ENCODE assay signal across 8 cellular contexts in genomic region chr4:2934077-2934812, GRCh38. TPM values are rescaled to one million over a fixed set of nuclear protein-coding genes. Genes with fewer than 3 reads are reported as not detected.
DNase-seq lines count a peak whose midpoint lies in the region; ATAC-seq, FAIRE-seq and TF ChIP-seq lines count a peak whose summit lies in the region.

No MANE protein-coding gene starts in this region.

- peaks cover 57% of the 10 kb centered on the region for H3K36me3 Mint-ChIP-seq in CD4-positive, alpha-beta T cell (ENCODE audit: low read depth)
- H3K36me3 Mint-ChIP-seq in activated CD4-positive, alpha-beta memory T cell treated with anti-CD3 and anti-CD28 coated beads, Interleukin-2, amount 10 ng/mL, durations not matched to agents 7 days and 5 days (ENCODE audit: low read depth), result peaks cover 63% of the 10 kb centered on the region
- peaks cover 8% of the 10 kb centered on the region for H3K36me3 Mint-ChIP-seq in natural killer cell treated with Interleukin-12 subunit alpha and Interleukin-12 subunit beta and Interleukin-15 and Interleukin-18, amount 100 ng/mL, for 72 hours

- intact Hi-C loops in CD4-positive, alpha-beta T cell (cut with DNase I, micrococcal nuclease), result loop anchor here (1.0 to 10.0 kb wide), 6 partner anchors 29 to 669 kb away; partner anchors contain the start of genes ADD1 (in 1 of the 2), FAM193A (in 1 of the 2), GRK4 (in 1 of the 2) and MXD4 (in 1 of the 2)
- intact Hi-C loops in esophagus muscularis mucosa (cut with DNase I), result loop anchor here (2.0 to 10.0 kb wide), 2 partner anchors 91 to 169 kb away; partner anchors contain the start of gene ADD1

- H3K9me3 ChIP-seq in CD4-positive, alpha-beta T cell (ENCODE audit: control insufficient read depth, low read length), result no peaks in the 10 kb centered on the region
- no peaks in the 10 kb centered on the region for H3K9me3 ChIP-seq in esophagus muscularis mucosa

- peak overlapping the region; percentile 77 for H3K27ac ChIP-seq in CD4-positive, alpha-beta T cell (ENCODE audit: low read depth, low read length)
- H3K27ac ChIP-seq in esophagus muscularis mucosa (replicated peaks in 1 of 4), result peak overlapping the region; percentile 80 to 96 (median 94)

- no CpG with 5 or more reads among the region's 93 CpGs for WGBS in esophagus muscularis mucosa

- H3K4me3 ChIP-seq in esophagus muscularis mucosa, result peak overlapping the region; percentile 82 to 97 (median 90)

- peak in 7 of 10 experiments; percentile 27 to 55 (median 44) for DNase-seq in CD4-positive, alpha-beta T cell
- DNase-seq in Kasumi-1 (lab: John Stamatoyannopoulos, UW), result peak; percentile 21 to 23
- DNase-seq in activated CD4-positive, alpha-beta memory T cell treated with anti-CD3 and anti-CD28 coated beads, Interleukin-2, amount 10 ng/mL, durations not matched to agents 7 days and 5 days, result peak; percentile 51
- DNase-seq in esophagus muscularis mucosa (ENCODE audit: extremely low spot score), result peak; percentile 94
- DNase-seq in natural killer cell treated with Interleukin-12 subunit alpha and Interleukin-12 subunit beta and Interleukin-15 and Interleukin-18, amount 100 ng/mL, for 72 hours (ENCODE audit: low spot score), result peak; percentile 89
- peak; percentile 26 for DNase-seq in urothelium cell line (ENCODE audit: low spot score)
- DNase-seq in NCI-H748 (lab: John Stamatoyannopoulos, UW; ENCODE audit: unreplicated experiment), result no peak
- no peak for DNase-seq in G401 (ENCODE audit: low spot score)

- peaks cover 22 to 54% (median 46%) of the 10 kb centered on the region in 4 donors for H3K36me3 ChIP-seq in esophagus muscularis mucosa

- H3K4me1 Mint-ChIP-seq in CD4-positive, alpha-beta T cell (ENCODE audit: low read depth), result peaks cover 45% of the 10 kb centered on the region
- H3K4me1 Mint-ChIP-seq in activated CD4-positive, alpha-beta memory T cell treated with anti-CD3 and anti-CD28 coated beads, Interleukin-2, amount 10 ng/mL, durations not matched to agents 7 days and 5 days, result peaks cover 57% of the 10 kb centered on the region
- peaks cover 39 to 46% of the 10 kb centered on the region in 2 donors for H3K4me1 Mint-ChIP-seq in natural killer cell treated with Interleukin-12 subunit alpha and Interleukin-12 subunit beta and Interleukin-15 and Interleukin-18, amount 100 ng/mL, for 72 hours (ENCODE audit: low read depth in 2 of 2)

- no peak for TF ChIP-seq CTCF in CD4-positive, alpha-beta T cell (IDR thresholded peaks at IDR 0.05)
- TF ChIP-seq CTCF in esophagus muscularis mucosa (IDR thresholded peaks at IDR 0.05), result no peak

- FAIRE-seq in urothelium cell line (lab: Jason Lieb, UNC), result no peak

- no peaks in the 10 kb centered on the region for H3K27me3 ChIP-seq in CD4-positive, alpha-beta T cell (ENCODE audit: control insufficient read depth, insufficient read depth, low read length)
- H3K27me3 ChIP-seq in esophagus muscularis mucosa, result no peaks in the 10 kb centered on the region

- peak overlapping the region; percentile 99 for H3K27ac Mint-ChIP-seq in CD4-positive, alpha-beta T cell
- peak overlapping the region; percentile 59 for H3K27ac Mint-ChIP-seq in activated CD4-positive, alpha-beta memory T cell treated with anti-CD3 and anti-CD28 coated beads, Interleukin-2, amount 10 ng/mL, durations not matched to agents 7 days and 5 days
- peak overlapping the region in 1 of 2 donors; percentile 96 for H3K27ac Mint-ChIP-seq in natural killer cell treated with Interleukin-12 subunit alpha and Interleukin-12 subunit beta and Interleukin-15 and Interleukin-18, amount 100 ng/mL, for 72 hours

- CTCF ChIA-PET in CD4-positive, alpha-beta T cell (lab: Charles Lee), result interaction anchor here (1.3 to 1.5 kb wide), 2 partner anchors 18 to 20 kb away, joined by 5 to 6 read pairs; no protein-coding TSS in a partner anchor
- CTCF ChIA-PET in activated CD4-positive, alpha-beta memory T cell treated with anti-CD3 and anti-CD28 coated beads, Interleukin-2, amount 10 ng/mL, durations not matched to agents 7 days and 5 days (lab: Charles Lee), result interaction anchor here (5.3 kb wide), 1 partner anchor 19 kb away, joined by 64 read pairs; no protein-coding TSS in a partner anchor

- H3K9me3 Mint-ChIP-seq in CD4-positive, alpha-beta T cell, result no peaks in the 10 kb centered on the region
- H3K9me3 Mint-ChIP-seq in activated CD4-positive, alpha-beta memory T cell treated with anti-CD3 and anti-CD28 coated beads, Interleukin-2, amount 10 ng/mL, durations not matched to agents 7 days and 5 days, result no peaks in the 10 kb centered on the region
- no peaks in the 10 kb centered on the region for H3K9me3 Mint-ChIP-seq in natural killer cell treated with Interleukin-12 subunit alpha and Interleukin-12 subunit beta and Interleukin-15 and Interleukin-18, amount 100 ng/mL, for 72 hours

- H3K4me3 Mint-ChIP-seq in CD4-positive, alpha-beta T cell, result peak overlapping the region; percentile 77
- peak overlapping the region; percentile 96 for H3K4me3 Mint-ChIP-seq in activated CD4-positive, alpha-beta memory T cell treated with anti-CD3 and anti-CD28 coated beads, Interleukin-2, amount 10 ng/mL, durations not matched to agents 7 days and 5 days
- H3K4me3 Mint-ChIP-seq in natural killer cell treated with Interleukin-12 subunit alpha and Interleukin-12 subunit beta and Interleukin-15 and Interleukin-18, amount 100 ng/mL, for 72 hours, result peak overlapping the region; percentile 95

- no peaks in the 10 kb centered on the region for H3K27me3 Mint-ChIP-seq in CD4-positive, alpha-beta T cell
- no peaks in the 10 kb centered on the region for H3K27me3 Mint-ChIP-seq in activated CD4-positive, alpha-beta memory T cell treated with anti-CD3 and anti-CD28 coated beads, Interleukin-2, amount 10 ng/mL, durations not matched to agents 7 days and 5 days
- no peaks in the 10 kb centered on the region for H3K27me3 Mint-ChIP-seq in natural killer cell treated with Interleukin-12 subunit alpha and Interleukin-12 subunit beta and Interleukin-15 and Interleukin-18, amount 100 ng/mL, for 72 hours

- TF ChIP-seq EP300 in esophagus muscularis mucosa (IDR thresholded peaks at IDR 0.05), result no peak

- in situ Hi-C loops in G401 (cut with HindIII; ENCODE audit: low sequenced_read_pairs), result no loop called here

- H3K4me1 ChIP-seq in esophagus muscularis mucosa, result peaks cover 55 to 65% (median 64%) of the 10 kb centered on the region in 4 donors

- POLR2A ChIA-PET in CD4-positive, alpha-beta T cell (lab: Charles Lee), result interaction anchor here (0.6 to 4.1 kb wide), 7 partner anchors 10 to 178 kb away, joined by 3 to 51 read pairs (median 9); partner anchors contain the start of genes GRK4, NOP14 and TNIP2
- POLR2A ChIA-PET in activated CD4-positive, alpha-beta memory T cell treated with anti-CD3 and anti-CD28 coated beads, Interleukin-2, amount 10 ng/mL, durations not matched to agents 7 days and 5 days (lab: Charles Lee), result interaction anchor here (1.1 to 5.7 kb wide), 15 partner anchors 10 to 522 kb away, joined by 4 to 95 read pairs (median 25); partner anchors contain the start of genes ADD1, GRK4, NOP14 and RNF4

- TF ChIP-seq POLR2A in esophagus muscularis mucosa (IDR thresholded peaks at IDR 0.05; ENCODE audit: low read depth), result no peak

- peak; percentile 29 for ATAC-seq in CD4-positive, alpha-beta T cell (ENCODE audit: poor library complexity)
- peak; percentile 37 to 70 for ATAC-seq in natural killer cell treated with Interleukin-12 subunit alpha and Interleukin-12 subunit beta and Interleukin-15 and Interleukin-18, amount 100 ng/mL, for 72 hours

RNA-seq across cellular contexts. Expression of gene NOP14, which starts 29.0 kb away (rescaled TPM):
- 10 to 100 TPM; 21.8 TPM for total RNA-seq in CD4-positive, alpha-beta T cell
- total RNA-seq in activated CD4-positive, alpha-beta memory T cell treated with anti-CD3 and anti-CD28 coated beads, Interleukin-2, amount 10 ng/mL, durations not matched to agents 7 days and 5 days, result 10 to 100 TPM; 34.1 to 38.7 TPM
- 10 to 100 TPM; 16.7 to 21.1 (median 18.8) TPM for total RNA-seq in esophagus muscularis mucosa
- total RNA-seq in natural killer cell treated with Interleukin-12 subunit alpha and Interleukin-12 subunit beta and Interleukin-15 and Interleukin-18, amount 100 ng/mL, for 72 hours, result 100 to 1,000 TPM in 1 of 2 donors, 10 to 100 TPM in 1; 91.5 to 136 TPM
- total RNA-seq in G401 (2014; rRNA removed; shearing (Covaris generic)), result 25.8 and 55.4 TPM in 2 replicates

RNA-seq across cellular contexts. Expression of gene GRK4, which starts 29.1 kb away (rescaled TPM):
- 1 to 10 TPM; 1.2 to 1.8 TPM for total RNA-seq in CD4-positive, alpha-beta T cell
- total RNA-seq in activated CD4-positive, alpha-beta memory T cell treated with anti-CD3 and anti-CD28 coated beads, Interleukin-2, amount 10 ng/mL, durations not matched to agents 7 days and 5 days, result 1 to 10 TPM; 3.1 to 3.6 TPM
- 1 to 10 TPM; 4.8 to 8.0 (median 6.4) TPM for total RNA-seq in esophagus muscularis mucosa
- 10 to 100 TPM in 1 of 2 donors, 1 to 10 TPM in 1; 8.0 to 12.1 TPM for total RNA-seq in natural killer cell treated with Interleukin-12 subunit alpha and Interleukin-12 subunit beta and Interleukin-15 and Interleukin-18, amount 100 ng/mL, for 72 hours
- 2.0 and 4.2 TPM in 2 replicates for total RNA-seq in G401 (2014; rRNA removed; shearing (Covaris generic))

Comparison
In these comparisons a context has a peak if more than half of its experiments do, and no peak if none do; other contexts are left out.
1. DNase-seq: peak in CD4-positive, alpha-beta T cell (7 of 10), Kasumi-1 (2 of 2), activated CD4-positive, alpha-beta memory T cell treated with anti-CD3 and anti-CD28 coated beads, Interleukin-2, amount 10 ng/mL, durations not matched to agents 7 days and 5 days (single experiment), esophagus muscularis mucosa (single experiment), natural killer cell treated with Interleukin-12 subunit alpha and Interleukin-12 subunit beta and Interleukin-15 and Interleukin-18, amount 100 ng/mL, for 72 hours (single experiment) and urothelium cell line (single experiment); none in NCI-H748 (single experiment) and G401 (single experiment).
2. Peak in every context shown above with its lines, with median percentiles within 50 percentile points of each other: H3K4me3 Mint-ChIP-seq.